12 cellular contexts compared by ENCODE assay signal in the genomic region with DNA sequence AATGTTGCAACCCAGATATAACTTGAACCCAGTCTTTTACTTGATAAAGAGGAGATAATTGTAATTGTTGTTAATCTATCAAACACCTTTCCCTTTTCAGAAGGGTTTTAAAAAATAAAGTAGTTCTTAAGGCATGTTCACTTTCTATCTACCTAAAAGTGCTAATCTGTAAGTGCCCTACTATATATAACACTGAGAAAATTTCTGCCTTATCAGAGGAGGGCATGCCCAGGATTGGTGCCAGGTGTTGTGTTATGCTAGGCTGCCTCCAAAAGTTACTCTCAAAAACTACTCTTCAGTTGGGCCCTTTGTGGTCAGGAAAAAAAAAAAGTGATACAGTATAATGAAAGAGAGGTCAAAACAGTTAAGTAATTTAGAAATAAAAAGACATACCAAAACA. TPM values are rescaled to one million over a fixed set of nuclear protein-coding genes. Genes with fewer than 3 reads are reported as not detected.
DNase-seq lines count a peak whose midpoint lies in the region; ATAC-seq and TF ChIP-seq lines count a peak whose summit lies in the region.
"Had no signal": no experiment of that assay in that cellular context is flagged by ENCODE, and none has a peak within 500 bp of the region (broad histone marks: within the 10 kb centered on the region; RNA-seq: fewer than 3 reads in every experiment).

No MANE protein-coding gene starts in this region.

- no peaks in the 10 kb centered on the region for H3K79me2 ChIP-seq in OCI-LY1 (ENCODE audit: insufficient read depth, low read length)

- no peaks in the 10 kb centered on the region for H3K9me2 ChIP-seq in OCI-LY1 (ENCODE audit: low read depth, low read length)

- no peaks in the 10 kb centered on the region; the same call in 1 of the 2 replicates for H3F3A ChIP-seq in OCI-LY1 (ENCODE audit: insufficient read depth, low read length)

- no peaks in the 10 kb centered on the region for H4K20me1 ChIP-seq in OCI-LY1 (ENCODE audit: insufficient read depth, low read length)

- H3K4me1 ChIP-seq in OCI-LY1 (ENCODE audit: insufficient read depth, low read length, severe bottlenecking) (peaks cover 62% of the 10 kb centered on the region), left ventricle myocardium inferior (peaks cover 93% of the 10 kb centered on the region), testis (peaks cover 53% of the 10 kb centered on the region)

- H2AFZ ChIP-seq in OCI-LY1 (ENCODE audit: low read length), result no peak overlapping the region

- no peaks in the 10 kb centered on the region for H3K27me3 ChIP-seq in OCI-LY1 (ENCODE audit: insufficient read depth, low read length)
- no peaks in the 10 kb centered on the region for H3K27me3 ChIP-seq in left ventricle myocardium inferior (ENCODE audit: low read depth)
- H3K27me3 ChIP-seq in testis, result no peaks in the 10 kb centered on the region

- peak; percentile 42 for DNase-seq in left ventricle myocardium inferior
- DNase-seq in testis, result peak; percentile 41
- DNase-seq in stimulated activated CD4-positive, alpha-beta T cell treated with anti-CD3 and anti-CD28 coated beads, Interleukin-12 subunit alpha, Interleukin-12 subunit beta, amount 100 ng/mL, for 4 hours, result no peak
- no peak for DNase-seq in EL
- DNase-seq: activated CD8-positive, alpha-beta T cell treated with anti-CD3 and anti-CD28 coated beads for 36 hours; activated naive CD4-positive, alpha-beta T cell treated with anti-CD3 and anti-CD28 coated beads, Interleukin-2, amount 50 U/mL, for 16 hours; GOT3; mesendoderm; retina had no signal

- TF ChIP-seq CTCF in OCI-LY1 (IDR thresholded peaks at IDR 0.05; ENCODE audit: low read length) (no peak), left ventricle myocardium inferior (IDR thresholded peaks at IDR 0.05; ENCODE audit: borderline replicate concordance) (no peak), testis (IDR thresholded peaks at IDR 0.05) (no peak)

- peak overlapping the region; percentile 48; the same call in 1 of the 2 replicates for H3K9ac ChIP-seq in OCI-LY1 (ENCODE audit: low read length)

- H3K9me3 ChIP-seq in OCI-LY1 (ENCODE audit: low read length), result no peaks in the 10 kb centered on the region
- no peaks in the 10 kb centered on the region for H3K9me3 ChIP-seq in left ventricle myocardium inferior (replicated peaks)
- no peaks in the 10 kb centered on the region for H3K9me3 ChIP-seq in testis

- no peak for TF ChIP-seq POLR2A in testis (IDR thresholded peaks at IDR 0.05)

- no peaks in the 10 kb centered on the region for H3K36me3 ChIP-seq in OCI-LY1 (ENCODE audit: insufficient read depth, low read length)
- no peaks in the 10 kb centered on the region for H3K36me3 ChIP-seq in left ventricle myocardium inferior
- no peaks in the 10 kb centered on the region for H3K36me3 ChIP-seq in testis (ENCODE audit: low read depth, missing control alignments)

- no peak overlapping the region for H3K4me3 ChIP-seq in OCI-LY1 (ENCODE audit: low read depth, low read length, poor library complexity, severe bottlenecking)
- H3K4me3 ChIP-seq in left ventricle myocardium inferior, result peak overlapping the region; percentile 55
- H3K4me3 ChIP-seq in testis, result no peak overlapping the region

- peak overlapping the region; percentile 69 for H3K4me2 ChIP-seq in OCI-LY1 (ENCODE audit: low read length)

- ATAC-seq in GM18909 (IDR thresholded peaks at IDR 0.05; ENCODE audit: poor library complexity, unreplicated experiment), result peak; percentile 62
- no peak for ATAC-seq in HG02938 (IDR thresholded peaks at IDR 0.05; ENCODE audit: unreplicated experiment)
- ATAC-seq: activated CD8-positive, alpha-beta T cell treated with anti-CD3 and anti-CD28 coated beads for 36 hours had no signal

- intact Hi-C loops in left ventricle myocardium inferior (cut with micrococcal nuclease) (no loop called here), testis (cut with DNase I; ENCODE audit: low total_unique reads) (no loop called here)

- H3K27ac ChIP-seq in OCI-LY1 (ENCODE audit: low read depth, low read length, poor library complexity, severe bottlenecking) (peak overlapping the region; percentile 79), left ventricle myocardium inferior (replicated peaks) (peak overlapping the region; percentile 92), testis (peak overlapping the region; percentile 81)

RNA-seq across cellular contexts. Expression of a gene that starts 36.3 kb away (rescaled TPM):
- total RNA-seq in left ventricle myocardium inferior (24.1 TPM), testis (10 to 100 TPM; 16.4 to 20.9 TPM)
- polyA plus RNA-seq in testis (ENCODE audit: insufficient read depth, low read depth, low replicate concordance), result 33.2 TPM

Comparison
In these comparisons a context has a peak if more than half of its experiments do, and no peak if none do; other contexts are left out.
1. DNase-seq: peak in left ventricle myocardium inferior (single experiment) and testis (single experiment); none in stimulated activated CD4-positive, alpha-beta T cell treated with anti-CD3 and anti-CD28 coated beads, Interleukin-12 subunit alpha, Interleukin-12 subunit beta, amount 100 ng/mL, for 4 hours (single experiment) and EL (single experiment).
2. Peak in every context shown above with its lines, with median percentiles within 50 percentile points of each other: H3K27ac ChIP-seq.